1 cellular context compared by ENCODE assay signal in the genomic region with DNA sequence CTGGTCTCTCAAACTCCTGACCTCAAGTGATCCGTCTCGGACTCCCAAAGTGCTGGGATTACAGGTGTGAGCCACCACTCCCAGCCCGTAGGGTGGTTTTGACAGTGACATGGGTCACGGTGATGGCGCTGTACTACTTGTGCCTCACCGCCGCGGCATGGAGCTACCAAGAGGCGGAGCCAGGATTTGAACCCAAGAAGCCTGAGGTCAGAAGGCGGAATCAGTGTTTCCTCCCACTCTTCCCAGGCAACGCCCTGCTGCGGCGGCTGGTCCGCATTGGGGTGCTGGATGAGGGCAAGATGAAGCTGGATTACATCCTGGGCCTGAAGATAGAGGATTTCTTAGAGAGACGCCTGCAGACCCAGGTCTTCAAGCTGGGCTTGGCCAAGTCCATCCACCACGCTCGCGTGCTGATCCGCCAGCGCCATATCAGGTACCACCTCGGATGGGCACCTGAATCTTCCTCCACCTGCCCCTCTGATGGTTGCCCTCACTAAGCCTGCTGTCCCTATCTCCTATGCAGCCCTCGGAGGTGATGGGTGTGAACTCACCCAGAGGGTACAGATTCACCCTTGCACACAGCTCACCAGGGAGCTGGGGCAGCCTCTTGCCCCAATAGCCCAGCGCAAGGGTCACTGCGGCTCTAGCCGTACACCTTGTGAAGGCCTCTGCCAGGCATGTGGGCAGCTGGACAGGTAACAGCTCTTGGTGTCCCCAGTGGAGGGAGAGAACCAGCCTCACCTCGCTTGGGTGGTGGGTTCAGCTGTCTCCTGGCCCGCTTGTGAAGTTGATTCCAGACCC.
TF ChIP-seq lines count a peak whose summit lies in the region.

No MANE protein-coding gene starts in this region.

TF ChIP-seq in HepG2, 621 proteins besides CTCF, POLR2A, EP300 and RAD21:
- TF ChIP-seq ELF4 (CRISPR knock-in tag; IDR thresholded peaks at IDR 0.05; ENCODE audit: borderline replicate concordance) (no peak), NCOR1 (IDR thresholded peaks at IDR 0.05; ENCODE audit: borderline replicate concordance, low read length) (no peak), AGO2 (optimal IDR thresholded peaks at IDR 0.05; ENCODE audit: low read depth, low read length) (peak; percentile 61), ZFAT (CRISPR knock-in tag; conservative IDR thresholded peaks at IDR 0.05) (no peak), RBFOX2 (IDR thresholded peaks at IDR 0.05; ENCODE audit: low read depth, low read length) (0 out of 2 replicates have a peak, but pooled peaks have one; percentile 29)
- TF ChIP-seq, protein P1, sequence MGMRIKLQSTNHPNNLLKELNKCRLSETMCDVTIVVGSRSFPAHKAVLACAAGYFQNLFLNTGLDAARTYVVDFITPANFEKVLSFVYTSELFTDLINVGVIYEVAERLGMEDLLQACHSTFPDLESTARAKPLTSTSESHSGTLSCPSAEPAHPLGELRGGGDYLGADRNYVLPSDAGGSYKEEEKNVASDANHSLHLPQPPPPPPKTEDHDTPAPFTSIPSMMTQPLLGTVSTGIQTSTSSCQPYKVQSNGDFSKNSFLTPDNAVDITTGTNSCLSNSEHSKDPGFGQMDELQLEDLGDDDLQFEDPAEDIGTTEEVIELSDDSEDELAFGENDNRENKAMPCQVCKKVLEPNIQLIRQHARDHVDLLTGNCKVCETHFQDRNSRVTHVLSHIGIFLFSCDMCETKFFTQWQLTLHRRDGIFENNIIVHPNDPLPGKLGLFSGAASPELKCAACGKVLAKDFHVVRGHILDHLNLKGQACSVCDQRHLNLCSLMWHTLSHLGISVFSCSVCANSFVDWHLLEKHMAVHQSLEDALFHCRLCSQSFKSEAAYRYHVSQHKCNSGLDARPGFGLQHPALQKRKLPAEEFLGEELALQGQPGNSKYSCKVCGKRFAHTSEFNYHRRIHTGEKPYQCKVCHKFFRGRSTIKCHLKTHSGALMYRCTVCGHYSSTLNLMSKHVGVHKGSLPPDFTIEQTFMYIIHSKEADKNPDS (CRISPR knock-in tag; IDR thresholded peaks at IDR 0.05) = 0 out of 2 replicates have a peak, but pooled peaks have one; percentile 36
